Comparison of ENCODE assay signal across 15 cellular contexts in the genomic region with DNA sequence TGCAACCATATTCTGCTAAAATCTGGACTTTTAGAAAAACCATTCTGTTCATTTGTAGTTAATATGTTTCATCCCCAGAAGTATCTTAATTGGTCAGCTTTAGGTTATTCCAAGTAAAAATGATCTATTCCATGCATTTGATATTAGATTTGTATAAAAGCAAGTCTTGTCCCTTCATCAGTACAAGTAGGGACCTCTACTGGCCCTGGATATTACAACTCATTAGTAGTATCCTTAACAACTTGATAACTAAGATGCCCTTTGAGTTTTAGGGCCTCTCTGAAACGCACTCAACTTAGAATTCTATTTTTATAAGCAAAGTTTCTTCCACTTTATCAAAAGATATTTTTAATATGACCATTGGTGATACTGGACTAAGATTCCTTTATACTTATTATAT. TPM values are rescaled to one million over a fixed set of nuclear protein-coding genes. Genes with fewer than 3 reads are reported as not detected.
A peak's percentile ranks its signal among the peaks of the same experiment; 100 is the strongest.
DNase-seq lines count a peak whose midpoint lies in the region; ATAC-seq and TF ChIP-seq lines count a peak whose summit lies in the region.
"Had no signal": no experiment of that assay in that cellular context is flagged by ENCODE, and none has a peak within 500 bp of the region (broad histone marks: within the 10 kb centered on the region; RNA-seq: fewer than 3 reads in every experiment).

No MANE protein-coding gene starts in this region.

- H3K4me1 Mint-ChIP-seq in T-helper 17 cell = peaks cover 18% of the 10 kb centered on the region

- no peak for TF ChIP-seq CTCF in AG10803 (conservative IDR thresholded peaks at IDR 0.05; ENCODE audit: low read length)
- TF ChIP-seq CTCF in fibroblast of pulmonary artery (IDR thresholded peaks at IDR 0.05; ENCODE audit: low read length, missing control alignments) = peak; percentile 19

- H3K4me3 ChIP-seq in AG10803 (ENCODE audit: low read length) (no peak overlapping the region), fibroblast of pulmonary artery (replicated peaks; ENCODE audit: low read depth, low read length) (no peak overlapping the region)

- no peaks in the 10 kb centered on the region for H3K9me3 ChIP-seq in T-helper 17 cell (ENCODE audit: control insufficient read depth, low read length, poor library complexity, severe bottlenecking)
- H3K9me3 ChIP-seq: Caco-2 had no signal

- peak overlapping the region; percentile 33 for H3K4me3 Mint-ChIP-seq in T-helper 17 cell
- H3K4me3 Mint-ChIP-seq: activated naive CD4-positive, alpha-beta T cell treated with anti-CD3 and anti-CD28 coated beads, Interleukin-2, amount 50 U/mL, for 24 hours; immature natural killer cell had no signal

- peak; percentile 4 for DNase-seq in AG10803 (ENCODE audit: low read depth)
- peak; percentile 5 for DNase-seq in HCEC 1CT
- DNase-seq in T-helper 17 cell = no peak
- DNase-seq in fibroblast of pulmonary artery (ENCODE audit: low read depth) = peak; percentile 22
- DNase-seq in DMS114 treated with DMSO at 0.1 percent for 48 hours (lab: John Stamatoyannopoulos, UW; ENCODE audit: unreplicated experiment) = no peak
- DNase-seq: activated CD8-positive, alpha-beta memory T cell treated with anti-CD3 and anti-CD28 coated beads, Interleukin-2, amount 50 U/mL, for 48 hours; Caco-2; effector memory CD4-positive, alpha-beta T cell; immature natural killer cell; NCI-H187; retina had no signal

- H3K36me3 Mint-ChIP-seq in T-helper 17 cell (ENCODE audit: low read depth) = peaks cover 7% of the 10 kb centered on the region

- H3K27ac Mint-ChIP-seq in T-helper 17 cell = peak overlapping the region; percentile 78
- H3K27ac Mint-ChIP-seq: activated naive CD4-positive, alpha-beta T cell treated with anti-CD3 and anti-CD28 coated beads, Interleukin-2, amount 50 U/mL, for 24 hours had no signal

- no peaks in the 10 kb centered on the region for H3K27me3 Mint-ChIP-seq in T-helper 17 cell
- H3K27me3 Mint-ChIP-seq: activated naive CD4-positive, alpha-beta T cell treated with anti-CD3 and anti-CD28 coated beads, Interleukin-2, amount 50 U/mL, for 24 hours had no signal

- no peak for ATAC-seq in T-helper 17 cell
- no peak for ATAC-seq in HG03159 (IDR thresholded peaks at IDR 0.05; ENCODE audit: unreplicated experiment)
- ATAC-seq in HG03520 (IDR thresholded peaks at IDR 0.05; ENCODE audit: unreplicated experiment) = no peak
- no peak for ATAC-seq in HG03354 (IDR thresholded peaks at IDR 0.05; ENCODE audit: poor library complexity, severe bottlenecking, unreplicated experiment)

RNA-seq across cellular contexts. Expression of a gene that starts 25.3 kb away (rescaled TPM):
- 100 to 1,000 TPM in 1 of 2 donors, 10 to 100 TPM in 1; 85.2 to 104 TPM for total RNA-seq in T-helper 17 cell

RNA-seq across cellular contexts. Expression of a gene that starts 31.3 kb away (rescaled TPM):
- 100 to 1,000 TPM; 132 to 144 TPM for total RNA-seq in T-helper 17 cell

RNA-seq across cellular contexts. Expression of a gene that starts 31.6 kb away (rescaled TPM):
- total RNA-seq in T-helper 17 cell = 100 to 1,000 TPM; 106 to 119 TPM

Comparison
In these comparisons a context has a peak if more than half of its experiments do, and no peak if none do; other contexts are left out.
1. DNase-seq: peak in AG10803 (single experiment), HCEC 1CT (single experiment) and fibroblast of pulmonary artery (single experiment); none in T-helper 17 cell (0 of 3) and DMS114 treated with DMSO at 0.1 percent for 48 hours (single experiment).